7 cellular contexts compared by ENCODE assay signal in genomic region chr5:148179234-148179824, GRCh38. TPM values are rescaled to one million over a fixed set of nuclear protein-coding genes. Genes with fewer than 3 reads are reported as not detected.
A peak's percentile ranks its signal among the peaks of the same experiment; 100 is the strongest.
DNase-seq lines count a peak whose midpoint lies in the region; ATAC-seq and TF ChIP-seq lines count a peak whose summit lies in the region.

No MANE protein-coding gene starts in this region.

- no peaks in the 10 kb centered on the region for H3K27me3 Mint-ChIP-seq in WTC11 (ENCODE audit: low read depth)

- POLR2A ChIA-PET in WTC11 (lab: Charles Lee) = no interaction called here

- H3K36me3 Mint-ChIP-seq in WTC11 = no peaks in the 10 kb centered on the region

- H3K27ac ChIP-seq in sigmoid colon = no peak overlapping the region

- no peak overlapping the region for H3K4me3 Mint-ChIP-seq in WTC11

- H3K27ac Mint-ChIP-seq in WTC11 = no peak overlapping the region

- H3K27me3 ChIP-seq in sigmoid colon = no peaks in the 10 kb centered on the region

- CTCF ChIA-PET in WTC11 (lab: Charles Lee) = interaction anchor here (1.3 to 2.1 kb wide), 4 partner anchors 119 to 552 kb away, joined by 3 to 7 read pairs (median 4); no protein-coding TSS in a partner anchor

- ATAC-seq in WTC11 = peak; percentile 67
- peak; percentile 47 to 65 for ATAC-seq in left cardiac atrium

- H3K36me3 ChIP-seq in sigmoid colon = no peaks in the 10 kb centered on the region

- DNase-seq in GM12865 (ENCODE audit: low read depth) (peak; percentile 65), HFF-Myc (ENCODE audit: extremely low read depth, low read depth) (peak; percentile 15), NCI-H2029 (lab: John Stamatoyannopoulos, UW) (peak; percentile 37), WTC11 (ENCODE audit: low spot score) (no peak), left cardiac atrium (no peak), sigmoid colon (no peak), NCI-H524 treated with DMSO at 0.1 percent for 48 hours (lab: John Stamatoyannopoulos, UW) (no peak)

- no peaks in the 10 kb centered on the region for H3K4me1 Mint-ChIP-seq in WTC11

- H3K4me3 ChIP-seq in GM12865 (ENCODE audit: low read depth, low read length) (no peak overlapping the region), HFF-Myc (replicated peaks; ENCODE audit: low read depth, low read length) (no peak overlapping the region), sigmoid colon (no peak overlapping the region)

- TF ChIP-seq CTCF in GM12865 (IDR thresholded peaks at IDR 0.05; ENCODE audit: insufficient read depth, low read depth, low read length, missing control alignments) = peak; percentile 54
- peak; percentile 39 for TF ChIP-seq CTCF in HFF-Myc (IDR thresholded peaks at IDR 0.05; ENCODE audit: low read depth, low read length, missing control alignments)
- TF ChIP-seq CTCF in WTC11 (IDR thresholded peaks at IDR 0.05) = peak; percentile 27; the same call in 1 of the 2 replicates
- peak; percentile 42 to 73 (median 54) for TF ChIP-seq CTCF in sigmoid colon (IDR thresholded peaks at IDR 0.05)

- peaks cover 0 to 11% (median 2%) of the 10 kb centered on the region in 4 donors for H3K4me1 ChIP-seq in sigmoid colon

- WGBS in sigmoid colon, 2 donors = 37 to 39% methylated on average over 3 of the region's 3 CpGs

- intact Hi-C loops in left cardiac atrium (cut with DNase I) = loop anchor here (5.0 to 10.0 kb wide), 2 partner anchors 553 to 935 kb away; no protein-coding TSS in a partner anchor
- intact Hi-C loops in sigmoid colon (cut with DNase I) = loop anchor here (1.0 to 10.0 kb wide), 4 partner anchors 195 to 855 kb away; no protein-coding TSS in a partner anchor

- no peak for TF ChIP-seq EP300 in sigmoid colon (IDR thresholded peaks at IDR 0.05)

- H3K9me3 Mint-ChIP-seq in WTC11 = no peaks in the 10 kb centered on the region

- no peak for TF ChIP-seq POLR2A in sigmoid colon (IDR thresholded peaks at IDR 0.05)

- H3K9me3 ChIP-seq in sigmoid colon = no peaks in the 10 kb centered on the region

TF ChIP-seq in WTC11, 78 proteins besides CTCF, POLR2A, EP300 and RAD21:
- TF ChIP-seq ATF1 (CRISPR knock-in tag; IDR thresholded peaks at IDR 0.05) (no peak), ATF3 (CRISPR knock-in tag; conservative IDR thresholded peaks at IDR 0.05) (no peak), ZBTB43 (CRISPR knock-in tag; IDR thresholded peaks at IDR 0.05) (no peak), ZNF416 (CRISPR knock-in tag; IDR thresholded peaks at IDR 0.05) (no peak), AR (CRISPR knock-in tag; IDR thresholded peaks at IDR 0.05) (no peak), HMGA2 (CRISPR knock-in tag; IDR thresholded peaks at IDR 0.05) (no peak), MLX (CRISPR knock-in tag; IDR thresholded peaks at IDR 0.05) (no peak), USF2 (CRISPR knock-in tag; IDR thresholded peaks at IDR 0.05) (no peak)

RNA-seq across cellular contexts. Expression of gene SPINK14, which starts 11.0 kb away (rescaled TPM):
- total RNA-seq in WTC11 (2021) = not detected in 3 replicates
- not detected for total RNA-seq in left cardiac atrium
- total RNA-seq in sigmoid colon = not detected
- not detected for polyA plus RNA-seq in sigmoid colon

RNA-seq across cellular contexts. Expression of gene SPINK6, which starts 23.5 kb away (rescaled TPM):
- not detected in 3 replicates for total RNA-seq in WTC11 (2021)
- total RNA-seq in left cardiac atrium = not detected
- 1 to 10 TPM in 1 of 4 donors, under 1 TPM in 1, not detected in 2; 0.99 to 1.9 TPM for total RNA-seq in sigmoid colon
- under 1 TPM in 1 of 3 donors, not detected in 2; 0.86 TPM for polyA plus RNA-seq in sigmoid colon

RNA-seq across cellular contexts. Expression of gene MARCOL, which starts 59.0 kb away (rescaled TPM):
- total RNA-seq in WTC11 (2021) = not detected in 3 replicates
- not detected for total RNA-seq in left cardiac atrium
- 1 to 10 TPM in 1 of 4 donors, not detected in 3; 1.8 TPM for total RNA-seq in sigmoid colon
- polyA plus RNA-seq in sigmoid colon = not detected

Comparison
In these comparisons a context has a peak if more than half of its experiments do, and no peak if none do; other contexts are left out.
1. DNase-seq: peak in GM12865 (single experiment), HFF-Myc (single experiment) and NCI-H2029 (single experiment); none in WTC11 (single experiment), left cardiac atrium (single experiment), sigmoid colon (single experiment) and NCI-H524 treated with DMSO at 0.1 percent for 48 hours (single experiment).
2. Peak in every context shown above with its lines, with median percentiles within 50 percentile points of each other: CTCF ChIP-seq.